In the genomic region with DNA sequence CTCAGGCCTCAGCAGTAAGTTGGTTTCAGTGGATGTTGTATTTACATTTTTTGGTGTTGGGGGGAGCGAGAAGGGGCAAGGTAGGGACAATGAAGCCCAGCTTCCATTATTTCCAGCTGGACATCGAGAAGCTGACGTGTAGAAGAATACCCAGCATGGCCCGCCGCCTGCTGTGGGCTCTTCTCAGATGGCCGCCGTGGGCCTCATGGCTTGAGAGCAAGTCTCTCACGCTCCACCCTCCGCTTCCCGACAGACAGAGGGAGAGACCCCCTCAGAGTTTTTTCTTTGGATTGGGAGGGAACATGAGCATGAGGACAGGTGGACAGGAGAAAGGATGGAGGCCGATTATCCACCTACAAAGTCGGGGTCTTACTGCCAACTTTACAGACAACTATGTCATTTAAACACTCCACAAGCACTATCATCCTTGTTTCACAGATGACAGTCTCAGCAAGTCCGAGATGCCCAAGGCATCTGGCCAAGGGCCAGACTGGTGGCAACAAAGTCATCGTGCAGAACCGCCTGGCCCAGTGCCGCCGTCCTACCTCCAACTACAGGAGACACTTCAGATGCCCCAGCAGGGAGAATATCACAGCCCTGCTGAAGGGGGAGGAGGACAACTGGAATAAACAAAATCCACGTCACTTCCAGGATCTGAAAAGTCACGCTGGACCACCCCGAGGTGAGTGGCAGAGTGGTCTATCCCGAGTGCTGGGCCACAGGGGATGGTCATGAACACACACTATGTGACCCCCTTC, we compare ENCODE assay signal across 19 cellular contexts.
"Had no signal": no experiment of that assay in that cellular context is flagged by ENCODE, and none has a peak within 500 bp of the region (broad histone marks: within the 10 kb centered on the region; RNA-seq: fewer than 3 reads in every experiment).

No MANE protein-coding gene starts in this region.

- H3K27me3 ChIP-seq: dorsolateral prefrontal cortex, foreskin keratinocyte, thyroid gland, uterus had no signal

- H3K9me3 ChIP-seq: left ventricle myocardium inferior, psoas muscle, thyroid gland, uterus had no signal

- FAIRE-seq: colon had no signal

- H3K4me1 ChIP-seq: foreskin keratinocyte had no signal

- ATAC-seq: activated CD8-positive, alpha-beta T cell treated with anti-CD3 and anti-CD28 coated beads for 36 hours; activated T-helper 17 cell treated with anti-CD3 and anti-CD28 coated beads, Interleukin-2, amount 50 U/mL, for 72 hours; foreskin keratinocyte; natural killer cell treated with Interleukin-12 subunit alpha and Interleukin-12 subunit beta and Interleukin-15 and Interleukin-18, amount 100 ng/mL, for 72 hours; psoas muscle; stimulated activated naive B cell treated with anti-CD40 and anti-IgM and Interleukin-4, amounts not matched to agents 10 μg/mL and 1 μg/mL and 100 μg/mL, for 72 hours had no signal

- H3K36me3 ChIP-seq: left ventricle myocardium inferior, thyroid gland, uterus had no signal

- DNase-seq: activated CD4-positive, alpha-beta T cell treated with anti-CD3 and anti-CD28 coated beads, Interleukin-2, amount 10 ng/mL, durations not matched to agents 24 days and 14 days; activated CD8-positive, alpha-beta T cell treated with anti-CD3 and anti-CD28 coated beads for 36 hours; activated naive CD4-positive, alpha-beta T cell treated with Interleukin-2 at 50 U/mL for 16 hours; activated naive CD8-positive, alpha-beta T cell treated with anti-CD3 and anti-CD28 coated beads, Interleukin-2, amount 10 ng/mL, durations not matched to agents 7 days and 5 days; activated T-cell treated with anti-CD3 and anti-CD28 coated beads, Interleukin-2, amount 50 U/mL, for 1 hour; central memory CD4-positive, alpha-beta T cell; dorsolateral prefrontal cortex; foreskin keratinocyte; kidney glomerular epithelial cell; left ventricle myocardium inferior; psoas muscle; stimulated activated naive B cell treated with anti-CD40 and anti-IgM and Interleukin-4, amounts not matched to agents 10 μg/mL and 1 μg/mL and 100 μg/mL, for 72 hours; T-helper 1 cell; T-helper 9 cell; thyroid gland; uterus had no signal

- H3K4me3 ChIP-seq: left ventricle myocardium inferior, psoas muscle, thyroid gland, uterus had no signal

- H3K27ac ChIP-seq: foreskin keratinocyte, left ventricle myocardium inferior, psoas muscle, thyroid gland, uterus had no signal
